ENCODE assay signal across 21 cellular contexts in genomic region chr7:95334434-95334833, GRCh38. TPM values are rescaled to one million over a fixed set of nuclear protein-coding genes. Genes with fewer than 3 reads are reported as not detected.
A peak's percentile ranks its signal among the peaks of the same experiment; 100 is the strongest.
DNase-seq lines count a peak whose midpoint lies in the region; ATAC-seq, FAIRE-seq and TF ChIP-seq lines count a peak whose summit lies in the region.
"Had no signal": no experiment of that assay in that cellular context is flagged by ENCODE, and none has a peak within 500 bp of the region (broad histone marks: within the 10 kb centered on the region; RNA-seq: fewer than 3 reads in every experiment).

No MANE protein-coding gene starts in this region.

- no peak for ATAC-seq in GM18909 (IDR thresholded peaks at IDR 0.05; ENCODE audit: poor library complexity, unreplicated experiment)

- H3K27ac ChIP-seq in ACC112 (ENCODE audit: low read depth, low read length) (peak overlapping the region; percentile 49), SJCRH30 (peak overlapping the region; percentile 37)
- H3K27ac ChIP-seq: BLaER1, RWPE1 had no signal

- DNase-seq in SJCRH30 = no peak
- peak; percentile 5 for DNase-seq in astrocyte of the spinal cord (ENCODE audit: low read depth, low spot score)
- peak; percentile 16 for DNase-seq in iris pigment epithelial cell (ENCODE audit: low read depth)
- no peak for DNase-seq in T-helper 2 cell
- DNase-seq in AML-193 (lab: John Stamatoyannopoulos, UW) = no peak
- DNase-seq in RCC 7860 (ENCODE audit: low spot score) = no peak
- DNase-seq: 8988T; CD4-positive, alpha-beta memory T cell; DMS153; NCI-H1105 treated with DMSO at 0.1 percent for 48 hours; NCI-H1694 treated with DMSO at 0.1 percent for 48 hours; NCI-H510A treated with DMSO at 0.1 percent for 48 hours; SIG-M5 had no signal

- in situ Hi-C loops in astrocyte of the spinal cord (cut with HindIII; ENCODE audit: low sequenced_read_pairs) = no loop called here

- TF ChIP-seq CTCF in astrocyte of the spinal cord (IDR thresholded peaks at IDR 0.05; ENCODE audit: low read depth, low read length) = no peak

- H3K4me3 ChIP-seq in ACC112 (ENCODE audit: low read depth, low read length) (no peak overlapping the region), SJCRH30 (no peak overlapping the region), astrocyte of the spinal cord (ENCODE audit: low read depth, low read length) (no peak overlapping the region)
- H3K4me3 ChIP-seq: BLaER1 had no signal

- H3K79me2 ChIP-seq in ACC112 (ENCODE audit: control insufficient read depth, insufficient read depth, low read length, unreplicated experiment) = no peaks in the 10 kb centered on the region

- no peaks in the 10 kb centered on the region for H3K27me3 ChIP-seq in ACC112 (ENCODE audit: insufficient read depth, low read length)
- no peaks in the 10 kb centered on the region for H3K27me3 ChIP-seq in SJCRH30
- H3K27me3 ChIP-seq: BLaER1 had no signal

- no peaks in the 10 kb centered on the region for H3K36me3 ChIP-seq in ACC112 (ENCODE audit: insufficient read depth, low read length)
- no peaks in the 10 kb centered on the region for H3K36me3 ChIP-seq in SJCRH30
- H3K36me3 ChIP-seq: BLaER1 had no signal

- H3K4me1 ChIP-seq in ACC112 (ENCODE audit: control insufficient read depth, insufficient read depth, low read length, unreplicated experiment) = peaks cover 23% of the 10 kb centered on the region
- H3K4me1 ChIP-seq in SJCRH30 = peaks cover 37% of the 10 kb centered on the region

- FAIRE-seq in RCC 7860 (lab: Jason Lieb, UNC) = no peak
- FAIRE-seq: GM12891, H1 had no signal

- no peak overlapping the region for H2AFZ ChIP-seq in ACC112 (ENCODE audit: low read length, unreplicated experiment)

- H3K9me3 ChIP-seq in SJCRH30 (replicated peaks) = 0 out of 2 replicates have a peak, but pooled peaks cover 3% of the 10 kb centered on the region
- H3K9me3 ChIP-seq: BLaER1 had no signal

RNA-seq across cellular contexts. Expression of gene PON1, which starts 10.1 kb away (rescaled TPM):
- 0.28 and 0.84 TPM in 2 replicates for total RNA-seq in SJCRH30 (2014; rRNA removed; shearing (Covaris generic))
- total RNA-seq: CD4-positive, alpha-beta memory T cell; Daoy; H1; PC-3 had no signal

Comparison
In these comparisons a context has a peak if more than half of its experiments do, and no peak if none do; other contexts are left out.
1. DNase-seq: peak in astrocyte of the spinal cord (single experiment) and iris pigment epithelial cell (single experiment); none in SJCRH30 (0 of 2), T-helper 2 cell (0 of 5), AML-193 (0 of 2) and RCC 7860 (single experiment).